Comparison of ENCODE assay signal across 12 cellular contexts in genomic region chr16:68000450-68000849, GRCh38. TPM values are rescaled to one million over a fixed set of nuclear protein-coding genes. Genes with fewer than 3 reads are reported as not detected.
DNase-seq lines count a peak whose midpoint lies in the region; ATAC-seq, FAIRE-seq and TF ChIP-seq lines count a peak whose summit lies in the region.
"Had no signal": no experiment of that assay in that cellular context is flagged by ENCODE, and none has a peak within 500 bp of the region (broad histone marks: within the 10 kb centered on the region; RNA-seq: fewer than 3 reads in every experiment).

No MANE protein-coding gene starts in this region.

- FAIRE-seq in D721Med (lab: Jason Lieb, UNC), result no peak
- FAIRE-seq: endometrium had no signal

- peak overlapping the region; percentile 76 for H3K4me3 Mint-ChIP-seq in dendritic cell treated with granulocyte-macrophage colony-stimulating factor and Interleukin-4, amounts not matched to agents 40 ng/mL and 50 ng/mL, for 4 days

- H3K9me3 ChIP-seq in muscle layer of duodenum (ENCODE audit: control insufficient read depth in 1 of 2, low read length in 2 of 2), result no peaks in the 10 kb centered on the region

- H3K27me3 ChIP-seq in HL-60 (ENCODE audit: insufficient read depth, poor library complexity, severe bottlenecking), result no peaks in the 10 kb centered on the region
- no peaks in the 10 kb centered on the region for H3K27me3 ChIP-seq in muscle layer of duodenum (ENCODE audit: low read depth, low read length)

- no peak overlapping the region for H3K4me3 ChIP-seq in HL-60 (replicated peaks; ENCODE audit: insufficient read depth, low read length)
- peak overlapping the region in 1 of 2 donors; percentile 11 for H3K4me3 ChIP-seq in muscle layer of duodenum (ENCODE audit: low read depth in 1 of 2, low read length in 2 of 2)

- intact Hi-C loops in dendritic cell treated with granulocyte-macrophage colony-stimulating factor and Interleukin-4, amounts not matched to agents 40 ng/mL and 50 ng/mL, for 4 days (cut with micrococcal nuclease), result loop anchor here (2.0 kb wide), 1 partner anchor 22 kb away; the partner anchor contains the start of genes DDX28 and DUS2

- H3K27ac ChIP-seq in HL-60 (replicated peaks), result peak overlapping the region; percentile 89
- peak overlapping the region; percentile 19 for H3K27ac ChIP-seq in muscle layer of duodenum (ENCODE audit: low read length)

- H3K27me3 Mint-ChIP-seq in dendritic cell treated with granulocyte-macrophage colony-stimulating factor and Interleukin-4, amounts not matched to agents 40 ng/mL and 50 ng/mL, for 4 days, result no peaks in the 10 kb centered on the region

- peaks cover 35% of the 10 kb centered on the region for H3K36me3 Mint-ChIP-seq in dendritic cell treated with granulocyte-macrophage colony-stimulating factor and Interleukin-4, amounts not matched to agents 40 ng/mL and 50 ng/mL, for 4 days (ENCODE audit: low read depth)

- ATAC-seq in HG02973 (IDR thresholded peaks at IDR 0.05; ENCODE audit: unreplicated experiment), result no peak
- no peak for ATAC-seq in omental fat pad (ENCODE audit: low FRiP score)

- peaks cover 63% of the 10 kb centered on the region for H3K4me1 Mint-ChIP-seq in dendritic cell treated with granulocyte-macrophage colony-stimulating factor and Interleukin-4, amounts not matched to agents 40 ng/mL and 50 ng/mL, for 4 days (ENCODE audit: low read depth)

- DNase-seq in AG08396 (ENCODE audit: low spot score), result peak; percentile 6
- DNase-seq in HL-60 (ENCODE audit: low read depth in 1 of 2, low spot score in 1 of 2), result peak in 1 of 2 experiments; percentile 11
- DNase-seq in NCI-H82 treated with DMSO at 0.1 percent for 48 hours (lab: John Stamatoyannopoulos, UW; ENCODE audit: unreplicated experiment), result no peak
- no peak for DNase-seq in D721Med (ENCODE audit: insufficient read length, low spot score)
- no peak for DNase-seq in omental fat pad (ENCODE audit: low spot score)
- DNase-seq: activated CD4-positive, CD25-positive, alpha-beta regulatory T cell treated with anti-CD3 and anti-CD28 coated beads, Interleukin-2, amount 50 U/mL, for 72 hours; SHP77 had no signal

- H3K36me3 ChIP-seq in muscle layer of duodenum (ENCODE audit: control insufficient read depth in 1 of 2, insufficient read depth in 2 of 2, low read length in 2 of 2), result no peaks in the 10 kb centered on the region

- TF ChIP-seq CTCF in HL-60 (IDR thresholded peaks at IDR 0.05; ENCODE audit: insufficient read depth, low read length) (no peak), D721Med (IDR thresholded peaks at IDR 0.05; ENCODE audit: insufficient read depth, missing control alignments) (no peak), omental fat pad (IDR thresholded peaks at IDR 0.05) (no peak)

- peak overlapping the region; percentile 98 for H3K27ac Mint-ChIP-seq in dendritic cell treated with granulocyte-macrophage colony-stimulating factor and Interleukin-4, amounts not matched to agents 40 ng/mL and 50 ng/mL, for 4 days

- peaks cover 0 to 10% of the 10 kb centered on the region in 2 donors for H3K4me1 ChIP-seq in muscle layer of duodenum (ENCODE audit: control insufficient read depth in 1 of 2, insufficient read depth in 2 of 2, low read length in 2 of 2)

- H3K9me3 Mint-ChIP-seq in dendritic cell treated with granulocyte-macrophage colony-stimulating factor and Interleukin-4, amounts not matched to agents 40 ng/mL and 50 ng/mL, for 4 days, result no peaks in the 10 kb centered on the region

RNA-seq across cellular contexts. Expression of gene DPEP2, which starts 1.2 kb away (rescaled TPM):
- total RNA-seq in omental fat pad, result 1 to 10 TPM; 4.0 to 8.7 (median 4.8) TPM
- total RNA-seq: M059J had no signal

RNA-seq across cellular contexts. Expression of gene DPEP2NB, which starts 15.3 kb away (rescaled TPM):
- total RNA-seq in omental fat pad, result not detected
- total RNA-seq: M059J had no signal

RNA-seq across cellular contexts. Expression of gene DPEP3, which starts 20.2 kb away (rescaled TPM):
- total RNA-seq in omental fat pad, result under 1 TPM in 2 of 4 donors, not detected in 2; 0.24 to 0.63 TPM
- total RNA-seq: M059J had no signal

RNA-seq across cellular contexts. Expression of gene DDX28, which starts 22.6 kb away (rescaled TPM):
- total RNA-seq in omental fat pad, result 10 to 100 TPM in 1 of 4 donors, 1 to 10 TPM in 3; 6.4 to 13.5 (median 6.8) TPM

RNA-seq across cellular contexts. Expression of gene DUS2, which starts 22.6 kb away (rescaled TPM):
- 10 to 100 TPM in 2 of 4 donors, 1 to 10 TPM in 2; 6.7 to 17.9 (median 10.2) TPM for total RNA-seq in omental fat pad
